In the genomic region with DNA sequence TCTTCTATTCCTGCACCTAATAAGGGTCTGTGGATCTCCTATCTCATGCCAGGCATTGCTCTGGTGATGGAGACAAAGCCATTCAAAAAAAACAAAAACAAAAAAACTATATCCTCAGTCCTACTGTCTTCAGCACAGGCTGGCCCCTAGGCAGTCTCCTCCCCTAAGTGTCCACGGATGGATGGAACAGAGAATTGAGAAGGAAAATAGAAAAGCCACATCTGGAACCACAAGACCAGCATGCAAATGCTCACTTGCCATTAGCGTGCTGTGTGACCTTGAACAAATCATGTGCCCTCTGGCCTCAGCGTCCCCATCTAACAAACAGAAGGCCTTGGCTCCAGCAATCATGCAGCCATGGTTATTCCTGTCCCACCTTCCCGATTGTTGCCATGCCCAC, we compare ENCODE assay signal across 13 cellular contexts.
"Had no signal": no experiment of that assay in that cellular context is flagged by ENCODE, and none has a peak within 500 bp of the region (broad histone marks: within the 10 kb centered on the region; RNA-seq: fewer than 3 reads in every experiment).

No MANE protein-coding gene starts in this region.

- H3K36me3 ChIP-seq: cardiac muscle cell, esophagus muscularis mucosa, lower lobe of right lung, tibial artery, vagina had no signal

- H3K4me1 ChIP-seq: esophagus muscularis mucosa, lower lobe of right lung, parathyroid adenoma, tibial artery, vagina had no signal

- H3K9me3 ChIP-seq: esophagus muscularis mucosa, lower lobe of right lung, tibial artery, vagina had no signal

- ATAC-seq: left cardiac atrium, lower lobe of right lung had no signal

- H3K4me3 ChIP-seq: cardiac muscle cell, esophagus muscularis mucosa, lower lobe of right lung, tibial artery, vagina had no signal

- H3K9ac ChIP-seq: parathyroid adenoma had no signal

- H3K79me2 ChIP-seq: parathyroid adenoma had no signal

- H2AFZ ChIP-seq: parathyroid adenoma had no signal

- DNase-seq: activated CD4-positive, alpha-beta memory T cell treated with anti-CD3 and anti-CD28 coated beads for 36 hours; activated CD4-positive, CD25-positive, alpha-beta regulatory T cell treated with anti-CD3 and anti-CD28 coated beads, Interleukin-2, amount 50 U/mL, for 72 hours; activated naive CD4-positive, alpha-beta T cell treated with Interleukin-2 at 50 U/mL for 16 hours; left cardiac atrium; lower lobe of right lung; midbrain; retina; tibial artery had no signal

- H3K27me3 ChIP-seq: cardiac muscle cell, vagina had no signal

- FAIRE-seq: endometrium had no signal

- H3K27ac ChIP-seq: cardiac muscle cell, esophagus muscularis mucosa, lower lobe of right lung, parathyroid adenoma, tibial artery, vagina had no signal
